8 cellular contexts compared by ENCODE assay signal in genomic region chr13:78121459-78122348, GRCh38.
DNase-seq lines count a peak whose midpoint lies in the region; ATAC-seq and TF ChIP-seq lines count a peak whose summit lies in the region.

No MANE protein-coding gene starts in this region.

- ATAC-seq in GM19043 (IDR thresholded peaks at IDR 0.05; ENCODE audit: low read depth, unreplicated experiment) (peak; percentile 76), GM21528 (IDR thresholded peaks at IDR 0.05; ENCODE audit: low FRiP score, unreplicated experiment) (no peak)
- no peak for ATAC-seq in stimulated activated naive CD8-positive, alpha-beta T cell treated with anti-CD3 and anti-CD28 coated beads, Interleukin-15, amount 100 ng/mL, for 72 hours

- H3K27ac ChIP-seq in liver (ENCODE audit: low read depth in 1 of 2, low read length in 2 of 2), result no peak overlapping the region

- H3K27me3 Mint-ChIP-seq in stimulated activated naive CD8-positive, alpha-beta T cell treated with anti-CD3 and anti-CD28 coated beads, Interleukin-15, amount 100 ng/mL, for 72 hours, result peaks cover 4% of the 10 kb centered on the region

- H3K4me3 Mint-ChIP-seq in stimulated activated naive CD8-positive, alpha-beta T cell treated with anti-CD3 and anti-CD28 coated beads, Interleukin-15, amount 100 ng/mL, for 72 hours, result no peak overlapping the region

- peaks cover 0 to 11% (median 0%) of the 10 kb centered on the region in 4 donors for H3K27me3 ChIP-seq in liver (ENCODE audit: control insufficient read depth in 4 of 4, insufficient read depth in 4 of 4, low read length in 3 of 4)

- no peak overlapping the region for H3K9ac ChIP-seq in liver (ENCODE audit: low read depth in 1 of 2, low read length in 2 of 2)

- peak; percentile 85 for TF ChIP-seq CTCF in liver (IDR thresholded peaks at IDR 0.05; ENCODE audit: low read depth, low read length, missing input control)

- no peaks in the 10 kb centered on the region for H3K4me1 Mint-ChIP-seq in stimulated activated naive CD8-positive, alpha-beta T cell treated with anti-CD3 and anti-CD28 coated beads, Interleukin-15, amount 100 ng/mL, for 72 hours

- TF ChIP-seq RAD21 in liver (IDR thresholded peaks at IDR 0.05), result peak; percentile 85 to 89

- no peaks in the 10 kb centered on the region for H3K9me3 ChIP-seq in liver (ENCODE audit: control insufficient read depth in 4 of 4, low read length in 3 of 4)

- peaks cover 0 to 7% (median 0%) of the 10 kb centered on the region in 4 donors for H3K4me1 ChIP-seq in liver (ENCODE audit: control insufficient read depth in 4 of 4, insufficient read depth in 4 of 4, low read length in 3 of 4)

- H3K36me3 ChIP-seq in liver (ENCODE audit: control insufficient read depth in 4 of 4, insufficient read depth in 3 of 4, low read depth in 1 of 4, low read length in 3 of 4), result no peaks in the 10 kb centered on the region

- H3K4me3 ChIP-seq in Jurkat, Clone E6-1 (ENCODE audit: low read length), result no peak overlapping the region
- H3K4me3 ChIP-seq in liver (ENCODE audit: low read depth in 1 of 3, low read length in 3 of 3), result no peak overlapping the region

- no peak overlapping the region for H3K27ac Mint-ChIP-seq in stimulated activated naive CD8-positive, alpha-beta T cell treated with anti-CD3 and anti-CD28 coated beads, Interleukin-15, amount 100 ng/mL, for 72 hours

- H3K9me3 Mint-ChIP-seq in stimulated activated naive CD8-positive, alpha-beta T cell treated with anti-CD3 and anti-CD28 coated beads, Interleukin-15, amount 100 ng/mL, for 72 hours, result peaks cover 3% of the 10 kb centered on the region in 2 donors

- peak; percentile 59 for DNase-seq in COLO829 (ENCODE audit: low spot score)
- peak; percentile 64 for DNase-seq in Jurkat, Clone E6-1 (ENCODE audit: low read depth, low spot score)
- peak; percentile 7 to 39 for DNase-seq in SHP77 (lab: John Stamatoyannopoulos, UW)
- DNase-seq in cerebellum (ENCODE audit: low spot score), result peak; percentile 34
- DNase-seq in stimulated activated naive CD8-positive, alpha-beta T cell treated with anti-CD3 and anti-CD28 coated beads, Interleukin-15, amount 100 ng/mL, for 72 hours, result peak; percentile 17 to 29

- 39% methylated on average over 13 of the region's 13 CpGs for WGBS in liver

TF ChIP-seq in liver, 16 proteins besides CTCF, POLR2A, EP300 and RAD21:
- TF ChIP-seq JUND (IDR thresholded peaks at IDR 0.05) (peak in 1 of 2 donors; percentile 23), TAF1 (conservative IDR thresholded peaks at IDR 0.05) (no peak)
